17 cellular contexts compared by ENCODE assay signal in the genomic region with DNA sequence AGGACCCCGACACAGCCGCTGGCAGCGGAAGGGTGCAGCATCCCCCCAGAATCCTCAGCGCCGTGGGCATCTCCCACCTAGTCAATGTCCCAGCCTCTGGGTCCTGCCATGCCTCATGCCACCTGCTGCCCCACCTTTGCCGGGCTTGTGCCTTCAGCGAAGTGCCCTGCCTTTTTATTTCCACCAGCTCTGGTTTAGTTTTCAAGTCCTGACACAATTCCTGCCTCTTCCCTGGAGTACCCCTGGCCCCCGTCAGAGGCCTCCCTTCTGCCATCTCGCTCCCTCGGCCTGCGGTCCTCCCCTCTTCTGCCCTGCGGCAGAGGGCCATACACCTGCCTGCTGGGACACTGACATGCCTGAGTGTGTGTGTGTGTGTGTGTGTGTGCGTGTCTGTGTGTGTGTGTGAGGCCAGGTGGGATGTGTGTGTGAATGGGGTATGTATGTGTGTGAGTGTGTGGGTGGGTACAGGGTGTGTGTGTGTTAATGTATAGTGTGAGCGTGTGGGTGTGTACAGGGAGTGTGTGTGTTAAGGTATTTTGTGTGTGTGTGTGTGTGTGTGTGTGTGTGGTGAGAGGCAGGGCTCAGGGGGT.
"Had no signal": no experiment of that assay in that cellular context is flagged by ENCODE, and none has a peak within 500 bp of the region (broad histone marks: within the 10 kb centered on the region; RNA-seq: fewer than 3 reads in every experiment).

No MANE protein-coding gene starts in this region.

- H3K4me3 Mint-ChIP-seq: activated CD8-positive, alpha-beta memory T cell treated with anti-CD3 and anti-CD28 coated beads, Interleukin-2, amount 10 ng/mL, durations not matched to agents 7 days and 5 days; stimulated activated naive B cell treated with anti-CD40 and anti-IgM and Interleukin-4, amounts not matched to agents 10 μg/mL and 1 μg/mL and 100 μg/mL, for 72 hours had no signal

- H3K27me3 Mint-ChIP-seq: stimulated activated naive B cell treated with anti-CD40 and anti-IgM and Interleukin-4, amounts not matched to agents 10 μg/mL and 1 μg/mL and 100 μg/mL, for 72 hours had no signal

- H3K9me3 ChIP-seq: gastroesophageal sphincter had no signal

- H3K4me1 Mint-ChIP-seq: activated CD8-positive, alpha-beta memory T cell treated with anti-CD3 and anti-CD28 coated beads, Interleukin-2, amount 10 ng/mL, durations not matched to agents 7 days and 5 days had no signal

- H3K36me3 Mint-ChIP-seq: activated CD8-positive, alpha-beta memory T cell treated with anti-CD3 and anti-CD28 coated beads, Interleukin-2, amount 10 ng/mL, durations not matched to agents 7 days and 5 days had no signal

- H3K4me3 ChIP-seq: coronary artery, gastroesophageal sphincter, left ventricle myocardium inferior, smooth muscle cell had no signal

- ATAC-seq: activated CD4-positive, CD25-positive, alpha-beta regulatory T cell treated with anti-CD3 and anti-CD28 coated beads, Interleukin-2, amount 50 U/mL, for 24 hours; activated CD8-positive, alpha-beta memory T cell treated with anti-CD3 and anti-CD28 coated beads, Interleukin-2, amount 10 ng/mL, durations not matched to agents 7 days and 5 days; gastroesophageal sphincter; right cardiac atrium; stimulated activated naive B cell treated with anti-CD40 and anti-IgM and Interleukin-4, amounts not matched to agents 10 μg/mL and 1 μg/mL and 100 μg/mL, for 72 hours had no signal

- H3K27ac Mint-ChIP-seq: activated CD8-positive, alpha-beta memory T cell treated with anti-CD3 and anti-CD28 coated beads, Interleukin-2, amount 10 ng/mL, durations not matched to agents 7 days and 5 days; stimulated activated naive B cell treated with anti-CD40 and anti-IgM and Interleukin-4, amounts not matched to agents 10 μg/mL and 1 μg/mL and 100 μg/mL, for 72 hours had no signal

- H3K4me1 ChIP-seq: gastroesophageal sphincter had no signal

- DNase-seq: activated CD8-positive, alpha-beta memory T cell treated with anti-CD3 and anti-CD28 coated beads, Interleukin-2, amount 10 ng/mL, durations not matched to agents 7 days and 5 days; activated naive CD4-positive, alpha-beta T cell; activated T-cell treated with anti-CD3 and anti-CD28 coated beads, Interleukin-2, amount 50 U/mL, for 48 hours; effector CD8-positive, alpha-beta T cell; kidney; left ventricle myocardium inferior; midbrain; posterior cingulate gyrus; right cardiac atrium; stimulated activated CD4-positive, alpha-beta T cell treated with anti-CD3 and anti-CD28 coated beads, Interleukin-1b, Interleukin-23, amount 100 ng/mL, for 48 hours; stimulated activated naive B cell treated with anti-CD40 and anti-IgM and Interleukin-4, amounts not matched to agents 10 μg/mL and 1 μg/mL and 100 μg/mL, for 72 hours; T-helper 2 cell had no signal

- H3K27me3 ChIP-seq: gastroesophageal sphincter had no signal

- H3K4me2 ChIP-seq: smooth muscle cell had no signal

- H3K36me3 ChIP-seq: gastroesophageal sphincter, left ventricle myocardium inferior had no signal

- H3K27ac ChIP-seq: coronary artery, epithelial cell of prostate, gastroesophageal sphincter, left ventricle myocardium inferior had no signal
